In genomic region chr22:37591823-37592404, GRCh38 we compare ENCODE assay signal across 10 cellular contexts. TPM values are rescaled to one million over a fixed set of nuclear protein-coding genes. Genes with fewer than 3 reads are reported as not detected.
DNase-seq lines count a peak whose midpoint lies in the region; ATAC-seq and TF ChIP-seq lines count a peak whose summit lies in the region.
"Had no signal": no experiment of that assay in that cellular context is flagged by ENCODE, and none has a peak within 500 bp of the region (broad histone marks: within the 10 kb centered on the region; RNA-seq: fewer than 3 reads in every experiment).

No MANE protein-coding gene starts in this region.

- no peaks in the 10 kb centered on the region for H3K36me3 Mint-ChIP-seq in activated CD8-positive, alpha-beta memory T cell treated with anti-CD3 and anti-CD28 coated beads, Interleukin-2, amount 10 ng/mL, durations not matched to agents 7 days and 5 days
- peaks cover 2% of the 10 kb centered on the region for H3K36me3 Mint-ChIP-seq in T-helper 17 cell (ENCODE audit: low read depth)

- no peak for ATAC-seq in activated CD8-positive, alpha-beta memory T cell treated with anti-CD3 and anti-CD28 coated beads, Interleukin-2, amount 10 ng/mL, durations not matched to agents 7 days and 5 days
- ATAC-seq in T-helper 17 cell (no peak), GM18909 (IDR thresholded peaks at IDR 0.05; ENCODE audit: poor library complexity, unreplicated experiment) (no peak), GM18858 (IDR thresholded peaks at IDR 0.05; ENCODE audit: unreplicated experiment) (no peak), HG02885 (IDR thresholded peaks at IDR 0.05; ENCODE audit: poor library complexity, unreplicated experiment) (no peak)

- H3K27me3 ChIP-seq in hepatocyte (no peaks in the 10 kb centered on the region), stomach (no peaks in the 10 kb centered on the region)
- H3K27me3 ChIP-seq: ascending aorta had no signal

- no peaks in the 10 kb centered on the region for H3K9me3 ChIP-seq in T-helper 17 cell (ENCODE audit: control insufficient read depth, low read length, poor library complexity, severe bottlenecking)
- H3K9me3 ChIP-seq in hepatocyte (ENCODE audit: low read depth), result no peaks in the 10 kb centered on the region
- H3K9me3 ChIP-seq in stomach, result no peaks in the 10 kb centered on the region
- H3K9me3 ChIP-seq: ascending aorta had no signal

- no peaks in the 10 kb centered on the region for H3K9me2 ChIP-seq in hepatocyte (replicated peaks; ENCODE audit: insufficient read depth)

- no peaks in the 10 kb centered on the region for H4K20me1 ChIP-seq in hepatocyte (ENCODE audit: insufficient read depth, poor library complexity, severe bottlenecking)

- CTCF ChIA-PET in activated CD8-positive, alpha-beta memory T cell treated with anti-CD3 and anti-CD28 coated beads, Interleukin-2, amount 10 ng/mL, durations not matched to agents 7 days and 5 days (lab: Charles Lee), result interaction anchor here (0.6 to 10.0 kb wide), 36 partner anchors 8 to 309 kb away, joined by 3 to 169 read pairs (median 6); partner anchors contain the start of genes CYTH4, GGA1, LGALS1 and LGALS2

- WGBS in hepatocyte (ENCODE audit: low lambda C conversion rate, missing lambda C conversion rate), result 57% methylated on average over 12 of the region's 12 CpGs
- WGBS in stomach, 5 donors, result 80 to 87% (median 83%) methylated on average over 12 of the region's 12 CpGs

- no peak for TF ChIP-seq CTCF in hepatocyte (IDR thresholded peaks at IDR 0.05; ENCODE audit: poor library complexity)
- TF ChIP-seq CTCF in stomach (IDR thresholded peaks at IDR 0.05), result no peak

- no peak overlapping the region for H2AFZ ChIP-seq in hepatocyte

- peak overlapping the region; percentile 79 for H3K27ac Mint-ChIP-seq in activated CD8-positive, alpha-beta memory T cell treated with anti-CD3 and anti-CD28 coated beads, Interleukin-2, amount 10 ng/mL, durations not matched to agents 7 days and 5 days
- peak overlapping the region; percentile 39 for H3K27ac Mint-ChIP-seq in T-helper 17 cell

- H3K27me3 Mint-ChIP-seq in activated CD8-positive, alpha-beta memory T cell treated with anti-CD3 and anti-CD28 coated beads, Interleukin-2, amount 10 ng/mL, durations not matched to agents 7 days and 5 days, result peaks cover 7% of the 10 kb centered on the region
- peaks cover 5% of the 10 kb centered on the region for H3K27me3 Mint-ChIP-seq in T-helper 17 cell

- intact Hi-C loops in stomach (cut with DNase I; ENCODE audit: low total_unique reads), result loop anchor here (10.0 kb wide), 1 partner anchor 47 kb away; no protein-coding TSS in a partner anchor

- H3K4me3 Mint-ChIP-seq in activated CD8-positive, alpha-beta memory T cell treated with anti-CD3 and anti-CD28 coated beads, Interleukin-2, amount 10 ng/mL, durations not matched to agents 7 days and 5 days, result peak overlapping the region; percentile 66
- H3K4me3 Mint-ChIP-seq in T-helper 17 cell, result peak overlapping the region; percentile 82

- no peaks in the 10 kb centered on the region for H3K79me2 ChIP-seq in hepatocyte

- H3K27ac ChIP-seq in hepatocyte (no peak overlapping the region), stomach (peak overlapping the region in 4 of 5 donors; percentile 38 to 87 (median 58))
- H3K27ac ChIP-seq: ascending aorta had no signal

- H3K4me2 ChIP-seq in hepatocyte, result peak overlapping the region; percentile 54

- DNase-seq in activated CD8-positive, alpha-beta memory T cell treated with anti-CD3 and anti-CD28 coated beads, Interleukin-2, amount 10 ng/mL, durations not matched to agents 7 days and 5 days, result no peak
- DNase-seq in activated CD8-positive, alpha-beta memory T cell treated with anti-CD3 and anti-CD28 coated beads, Interleukin-2, amount 50 U/mL, for 4 hours, result no peak
- DNase-seq in T-helper 17 cell, result no peak
- no peak for DNase-seq in hepatocyte (ENCODE audit: low spot score)
- no peak for DNase-seq in stomach

- no peaks in the 10 kb centered on the region for H3K36me3 ChIP-seq in hepatocyte (replicated peaks; ENCODE audit: insufficient read depth, low read depth)
- H3K36me3 ChIP-seq in stomach, result no peaks in the 10 kb centered on the region
- H3K36me3 ChIP-seq: ascending aorta had no signal

- TF ChIP-seq EP300 in stomach (IDR thresholded peaks at IDR 0.05), result no peak

- H3K4me3 ChIP-seq in hepatocyte (no peak overlapping the region), stomach (peak overlapping the region in 1 of 4 donors; percentile 14)
- H3K4me3 ChIP-seq: ascending aorta had no signal

- H3K9me3 Mint-ChIP-seq in activated CD8-positive, alpha-beta memory T cell treated with anti-CD3 and anti-CD28 coated beads, Interleukin-2, amount 10 ng/mL, durations not matched to agents 7 days and 5 days (ENCODE audit: low read depth), result no peaks in the 10 kb centered on the region

- H3K4me1 ChIP-seq in hepatocyte (ENCODE audit: insufficient read depth), result no peaks in the 10 kb centered on the region
- H3K4me1 ChIP-seq in stomach, result peaks cover 18 to 61% (median 51%) of the 10 kb centered on the region in 4 donors
- H3K4me1 ChIP-seq: ascending aorta had no signal

- peaks cover 15% of the 10 kb centered on the region for H3K4me1 Mint-ChIP-seq in activated CD8-positive, alpha-beta memory T cell treated with anti-CD3 and anti-CD28 coated beads, Interleukin-2, amount 10 ng/mL, durations not matched to agents 7 days and 5 days
- peaks cover 11% of the 10 kb centered on the region for H3K4me1 Mint-ChIP-seq in T-helper 17 cell

- TF ChIP-seq POLR2A in stomach (IDR thresholded peaks at IDR 0.05), result no peak

RNA-seq across cellular contexts. Expression of gene LGALS2, which starts 12.0 kb away (rescaled TPM):
- total RNA-seq in activated CD8-positive, alpha-beta memory T cell treated with anti-CD3 and anti-CD28 coated beads, Interleukin-2, amount 10 ng/mL, durations not matched to agents 7 days and 5 days, result not detected
- total RNA-seq in T-helper 17 cell (1 to 10 TPM; 1.9 to 6.1 TPM), hepatocyte (60.1 and 80.9 TPM in 2 replicates), stomach (1 to 10 TPM in 1 of 5 donors, not detected in 4; 4.2 TPM)
- polyA plus RNA-seq in hepatocyte (115 and 125 TPM in 2 replicates), stomach (1 to 10 TPM; 4.1 to 7.1 (median 5.0) TPM)
- total RNA-seq: ascending aorta, HT1080 had no signal

RNA-seq across cellular contexts. Expression of gene GGA1, which starts 16.7 kb away (rescaled TPM):
- total RNA-seq in activated CD8-positive, alpha-beta memory T cell treated with anti-CD3 and anti-CD28 coated beads, Interleukin-2, amount 10 ng/mL, durations not matched to agents 7 days and 5 days, result 10 to 100 TPM; 76.9 to 85.9 TPM
- total RNA-seq in T-helper 17 cell (10 to 100 TPM; 70.5 to 86.8 TPM), hepatocyte (25.5 and 30.2 TPM in 2 replicates), stomach (10 to 100 TPM; 39.5 to 87.9 (median 55.6) TPM)
- polyA plus RNA-seq in hepatocyte (51.5 and 75.3 TPM in 2 replicates), stomach (10 to 100 TPM; 30.3 to 43.6 (median 34.1) TPM)

RNA-seq across cellular contexts. Expression of gene CDC42EP1, which starts 31.6 kb away (rescaled TPM):
- under 1 TPM; 0.42 to 0.47 TPM for total RNA-seq in activated CD8-positive, alpha-beta memory T cell treated with anti-CD3 and anti-CD28 coated beads, Interleukin-2, amount 10 ng/mL, durations not matched to agents 7 days and 5 days
- total RNA-seq in T-helper 17 cell (not detected), hepatocyte (31.4 and 34.6 TPM in 2 replicates), stomach (100 to 1,000 TPM in 2 of 5 donors, 10 to 100 TPM in 3; 28.6 to 195 (median 66.3) TPM)
- polyA plus RNA-seq in hepatocyte (146 and 149 TPM in 2 replicates), stomach (100 to 1,000 TPM in 1 of 3 donors, 10 to 100 TPM in 2; 70.2 to 112 (median 90.1) TPM)

RNA-seq across cellular contexts. Expression of gene SH3BP1, which starts 47.6 kb away (rescaled TPM):
- total RNA-seq in activated CD8-positive, alpha-beta memory T cell treated with anti-CD3 and anti-CD28 coated beads, Interleukin-2, amount 10 ng/mL, durations not matched to agents 7 days and 5 days, result 100 to 1,000 TPM; 231 to 275 TPM
- total RNA-seq in T-helper 17 cell, result 10 to 100 TPM; 79.7 to 97.5 TPM
- total RNA-seq in hepatocyte, result 6.4 and 14.0 TPM in 2 replicates
- 12.3 and 21.6 TPM in 2 replicates for polyA plus RNA-seq in hepatocyte
- total RNA-seq in stomach, result 100 to 1,000 TPM in 1 of 5 donors, 10 to 100 TPM in 1, 1 to 10 TPM in 2, not detected in 1; 1.6 to 135 (median 7.3) TPM
- 10 to 100 TPM in 1 of 3 donors, 1 to 10 TPM in 2; 8.7 to 12.8 (median 9.5) TPM for polyA plus RNA-seq in stomach

Comparison
In these comparisons a context has a peak if more than half of its experiments do, and no peak if none do; other contexts are left out.
1. RNA of gene CDC42EP1, which starts 31.6 kb away (total RNA-seq): 28.6 to 195 TPM in stomach and 31.4 to 34.6 TPM in hepatocyte; 0.42 to 0.47 TPM in activated CD8-positive, alpha-beta memory T cell treated with anti-CD3 and anti-CD28 coated beads, Interleukin-2, amount 10 ng/mL, durations not matched to agents 7 days and 5 days and not detected in T-helper 17 cell; every median in the first group is over 10 times any median in the second.